ENCODE assay signal across 20 cellular contexts in the genomic region with DNA sequence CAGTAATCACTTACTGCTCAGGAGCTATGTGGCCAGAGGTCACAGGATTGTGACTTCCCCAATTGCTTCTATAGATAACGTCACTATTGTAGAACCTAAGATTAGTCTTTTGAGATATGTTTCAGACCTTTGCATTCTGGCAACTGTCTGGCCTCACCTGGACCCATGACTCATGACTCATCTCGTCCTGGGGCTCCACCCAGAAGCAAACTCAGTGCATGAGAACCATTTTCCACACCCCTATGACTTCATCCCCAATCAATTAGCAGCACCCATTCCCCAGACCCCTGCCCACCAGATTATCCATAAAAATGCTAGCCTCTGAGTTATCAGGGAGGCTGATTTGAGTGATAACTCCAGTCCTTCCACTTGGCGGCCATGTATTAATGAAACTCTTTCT.
DNase-seq lines count a peak whose midpoint lies in the region; ATAC-seq and TF ChIP-seq lines count a peak whose summit lies in the region.
"Had no signal": no experiment of that assay in that cellular context is flagged by ENCODE, and none has a peak within 500 bp of the region (broad histone marks: within the 10 kb centered on the region; RNA-seq: fewer than 3 reads in every experiment).

No MANE protein-coding gene starts in this region.

- no TSS peak for BruUV-seq in Caco-2 (replicated peaks; lab: Mats Ljungman, UMichigan)

- H3K36me3 Mint-ChIP-seq in Caco-2 (ENCODE audit: insufficient read depth, unreplicated experiment): no peaks in the 10 kb centered on the region
- H3K36me3 Mint-ChIP-seq: activated naive CD8-positive, alpha-beta T cell treated with anti-CD3 and anti-CD28 coated beads, Interleukin-2, amount 10 ng/mL, durations not matched to agents 7 days and 5 days had no signal

- H3K27ac Mint-ChIP-seq in Caco-2 (ENCODE audit: unreplicated experiment): peak overlapping the region; percentile 52
- H3K27ac Mint-ChIP-seq: activated naive CD8-positive, alpha-beta T cell treated with anti-CD3 and anti-CD28 coated beads, Interleukin-2, amount 10 ng/mL, durations not matched to agents 7 days and 5 days; activated T-helper 17 cell treated with anti-CD3 and anti-CD28 coated beads, Interleukin-2, amount 50 U/mL, for 72 hours had no signal

- H3K27ac ChIP-seq in colonic mucosa (peak overlapping the region; percentile 74), mucosa of rectum (ENCODE audit: low read depth in 2 of 2, low read length in 2 of 2) (peak overlapping the region; percentile 73 to 89)
- H3K27ac ChIP-seq: BLaER1 treated with 17β-estradiol and CSF1 and Interleukin-3, amounts not matched to agents 10 nM and 100 nM; body of pancreas; right lobe of liver; upper lobe of left lung had no signal

- H3K4me3 ChIP-seq in Caco-2 (ENCODE audit: low read depth, low read length): no peak overlapping the region
- no peak overlapping the region for H3K4me3 ChIP-seq in colonic mucosa
- H3K4me3 ChIP-seq in mucosa of rectum (ENCODE audit: low read length in 2 of 2): no peak overlapping the region
- H3K4me3 ChIP-seq: BLaER1 treated with 17β-estradiol and CSF1 and Interleukin-3, amounts not matched to agents 10 nM and 100 nM; body of pancreas; right lobe of liver; upper lobe of left lung had no signal

- no peaks in the 10 kb centered on the region for H3K36me3 ChIP-seq in Caco-2 (ENCODE audit: control insufficient read depth, insufficient read depth, low read length)
- no peaks in the 10 kb centered on the region for H3K36me3 ChIP-seq in colonic mucosa
- no peaks in the 10 kb centered on the region for H3K36me3 ChIP-seq in mucosa of rectum (ENCODE audit: control insufficient read depth in 2 of 2, insufficient read depth in 2 of 2, low read length in 2 of 2)
- H3K36me3 ChIP-seq: BLaER1 treated with 17β-estradiol and CSF1 and Interleukin-3, amounts not matched to agents 10 nM and 100 nM; right lobe of liver; upper lobe of left lung had no signal

- H3K9ac ChIP-seq in colonic mucosa (ENCODE audit: low read depth in 2 of 2, low read length in 2 of 2) (no peak overlapping the region), mucosa of rectum (ENCODE audit: low read depth in 1 of 2, low read length in 2 of 2) (no peak overlapping the region)
- H3K9ac ChIP-seq: BLaER1 treated with 17β-estradiol and CSF1 and Interleukin-3, amounts not matched to agents 10 nM and 100 nM had no signal

- DNase-seq in Caco-2 (peak; percentile 69 to 81), LoVo (ENCODE audit: low spot score) (peak; percentile 90), colonic mucosa (peak; percentile 81), mesenteric fat pad (ENCODE audit: low spot score) (no peak)
- no peak for DNase-seq in stimulated activated CD4-positive, alpha-beta T cell treated with anti-CD3 and anti-CD28 coated beads, Interleukin-2, amount 100 ng/mL, for 24 hours
- DNase-seq: activated CD4-positive, alpha-beta T cell treated with anti-CD3 and anti-CD28 coated beads for 1 hour; activated naive CD8-positive, alpha-beta T cell treated with anti-CD3 and anti-CD28 coated beads, Interleukin-2, amount 10 ng/mL, durations not matched to agents 7 days and 5 days; body of pancreas; left ventricle myocardium superior; MV-4-11; NCI-H187; NCI-H446 treated with DMSO at 0.1 percent for 48 hours; stimulated activated naive CD4-positive, alpha-beta T cell treated with Interleukin-2 at 50 U/mL for 16 hours; upper lobe of left lung had no signal

- H3K27me3 ChIP-seq in Caco-2 (replicated peaks; ENCODE audit: control insufficient read depth, insufficient read depth, low read length) (no peaks in the 10 kb centered on the region), colonic mucosa (no peaks in the 10 kb centered on the region), mucosa of rectum (ENCODE audit: control insufficient read depth in 2 of 2, insufficient read depth in 2 of 2, low read length in 2 of 2) (no peaks in the 10 kb centered on the region)
- H3K27me3 ChIP-seq: BLaER1 treated with 17β-estradiol and CSF1 and Interleukin-3, amounts not matched to agents 10 nM and 100 nM; body of pancreas; right lobe of liver; upper lobe of left lung had no signal

- no peak overlapping the region for H3K4me3 Mint-ChIP-seq in Caco-2 (ENCODE audit: unreplicated experiment)
- H3K4me3 Mint-ChIP-seq: activated naive CD8-positive, alpha-beta T cell treated with anti-CD3 and anti-CD28 coated beads, Interleukin-2, amount 10 ng/mL, durations not matched to agents 7 days and 5 days; activated T-helper 17 cell treated with anti-CD3 and anti-CD28 coated beads, Interleukin-2, amount 50 U/mL, for 72 hours had no signal

- no peak for ATAC-seq in GM21526 (IDR thresholded peaks at IDR 0.05; ENCODE audit: low FRiP score, unreplicated experiment)
- ATAC-seq in HG03460 (IDR thresholded peaks at IDR 0.05; ENCODE audit: unreplicated experiment): no peak
- ATAC-seq: activated T-helper 17 cell treated with anti-CD3 and anti-CD28 coated beads, Interleukin-2, amount 50 U/mL, for 72 hours; body of pancreas; left ventricle myocardium superior had no signal

- intact Hi-C loops in Caco-2 (cut with micrococcal nuclease; ENCODE audit: unreplicated experiment) (no loop called here), colonic mucosa (cut with DNase I) (no loop called here)

- H3K4me1 Mint-ChIP-seq in Caco-2 (ENCODE audit: low read depth, unreplicated experiment): peaks cover 14% of the 10 kb centered on the region
- H3K4me1 Mint-ChIP-seq: activated naive CD8-positive, alpha-beta T cell treated with anti-CD3 and anti-CD28 coated beads, Interleukin-2, amount 10 ng/mL, durations not matched to agents 7 days and 5 days; activated T-helper 17 cell treated with anti-CD3 and anti-CD28 coated beads, Interleukin-2, amount 50 U/mL, for 72 hours had no signal

- CTCF ChIA-PET in Caco-2 (lab: Charles Lee): interaction anchor here (1.0 kb wide), 1 partner anchor 54 kb away, joined by 5 read pairs; no protein-coding TSS in a partner anchor

- H3K4me1 ChIP-seq in Caco-2 (peaks cover 22% of the 10 kb centered on the region), colonic mucosa (peaks cover 5% of the 10 kb centered on the region), mucosa of rectum (ENCODE audit: control insufficient read depth in 2 of 2, insufficient read depth in 2 of 2, low read length in 2 of 2) (peaks cover 7 to 49% of the 10 kb centered on the region in 2 donors)
- H3K4me1 ChIP-seq: body of pancreas, right lobe of liver, upper lobe of left lung had no signal

- peaks cover 19% of the 10 kb centered on the region for H3K9me3 Mint-ChIP-seq in Caco-2 (ENCODE audit: unreplicated experiment)
- H3K9me3 Mint-ChIP-seq: activated naive CD8-positive, alpha-beta T cell treated with anti-CD3 and anti-CD28 coated beads, Interleukin-2, amount 10 ng/mL, durations not matched to agents 7 days and 5 days; activated T-helper 17 cell treated with anti-CD3 and anti-CD28 coated beads, Interleukin-2, amount 50 U/mL, for 72 hours had no signal

- POLR2A ChIA-PET in Caco-2 (lab: Charles Lee): no interaction called here

- H3K9me3 ChIP-seq in Caco-2 (peaks cover 22% of the 10 kb centered on the region), colonic mucosa (no peaks in the 10 kb centered on the region), mucosa of rectum (ENCODE audit: control insufficient read depth in 2 of 2, low read length in 2 of 2) (no peaks in the 10 kb centered on the region)
- H3K9me3 ChIP-seq: body of pancreas, right lobe of liver, upper lobe of left lung had no signal

- no peaks in the 10 kb centered on the region for H3K27me3 Mint-ChIP-seq in Caco-2 (ENCODE audit: insufficient read depth, unreplicated experiment)

- TF ChIP-seq CTCF in Caco-2 (IDR thresholded peaks at IDR 0.05; ENCODE audit: insufficient read depth in 1 of 2, low read depth in 1 of 2, low read length in 1 of 2, severe bottlenecking in 1 of 2, unreplicated experiment in 1 of 2): no peak
- no peak for TF ChIP-seq CTCF in colonic mucosa (IDR thresholded peaks at IDR 0.05)

Comparison
In these comparisons a context has a peak if more than half of its experiments do, and no peak if none do; other contexts are left out.
1. DNase-seq: peak in Caco-2 (2 of 2), LoVo (single experiment) and colonic mucosa (single experiment); none in stimulated activated CD4-positive, alpha-beta T cell treated with anti-CD3 and anti-CD28 coated beads, Interleukin-2, amount 100 ng/mL, for 24 hours (0 of 2) and mesenteric fat pad (single experiment).